ENCODE assay signal across 7 cellular contexts in the genomic region with DNA sequence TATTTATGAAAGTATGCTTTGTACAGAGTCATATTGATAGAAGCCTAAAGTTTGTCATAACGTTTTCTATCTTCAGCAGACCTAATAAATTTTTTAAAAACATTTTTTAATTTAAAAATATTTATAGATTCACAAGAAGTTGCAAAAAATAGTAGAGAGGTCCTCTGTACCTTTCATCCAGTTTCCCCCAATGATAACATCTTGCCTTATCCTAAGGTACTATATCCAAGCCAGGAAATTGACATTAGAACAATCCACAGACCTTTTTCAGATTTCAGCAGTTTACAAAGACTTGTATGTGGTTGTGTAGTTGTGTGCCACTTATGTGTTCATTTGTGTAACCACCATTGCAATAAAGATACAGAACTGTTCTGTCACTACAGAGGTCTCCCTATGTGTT.
"Had no signal": no experiment of that assay in that cellular context is flagged by ENCODE, and none has a peak within 500 bp of the region (broad histone marks: within the 10 kb centered on the region; RNA-seq: fewer than 3 reads in every experiment).

No MANE protein-coding gene starts in this region.

- H3K4me3 ChIP-seq: GM12878 had no signal

- FAIRE-seq: G401.6, GM12878, GM12891, GM12892, GM18507 had no signal

- ATAC-seq: GM12878 had no signal

- DNase-seq: GDM1, GF-D8 had no signal
